Comparison of ENCODE assay signal across 13 cellular contexts in the genomic region with DNA sequence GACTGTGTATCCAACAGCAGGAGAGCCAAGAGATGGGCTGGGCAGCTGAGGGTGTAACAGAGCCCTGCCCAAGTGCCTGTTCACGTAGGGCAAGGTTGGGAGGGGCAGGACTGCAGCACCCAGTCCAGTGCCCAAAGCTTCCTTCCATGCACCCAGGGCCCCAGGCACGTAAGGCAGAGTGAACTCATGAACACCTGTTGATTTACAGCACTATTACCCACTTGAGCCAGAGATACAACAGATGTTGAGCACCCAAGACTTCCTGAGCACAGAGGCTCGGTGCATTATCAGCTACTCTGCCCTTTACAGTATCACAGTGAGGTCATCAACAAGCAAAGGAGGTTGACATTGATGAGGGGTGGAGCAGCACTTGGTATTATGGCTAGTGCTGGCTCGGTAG. TPM values are rescaled to one million over a fixed set of nuclear protein-coding genes. Genes with fewer than 3 reads are reported as not detected.
A peak's percentile ranks its signal among the peaks of the same experiment; 100 is the strongest.
DNase-seq lines count a peak whose midpoint lies in the region; ATAC-seq, FAIRE-seq and TF ChIP-seq lines count a peak whose summit lies in the region.
"Had no signal": no experiment of that assay in that cellular context is flagged by ENCODE, and none has a peak within 500 bp of the region (broad histone marks: within the 10 kb centered on the region; RNA-seq: fewer than 3 reads in every experiment).

No MANE protein-coding gene starts in this region.

- FAIRE-seq in bronchial epithelial cell (lab: Jason Lieb, UNC) (peak; percentile 76), small intestine (lab: Jason Lieb, UNC) (no peak)
- FAIRE-seq: A549, RCC 7860 had no signal

- H3K27ac ChIP-seq in small intestine (ENCODE audit: low read depth in 1 of 2, low read length in 1 of 2): peak overlapping the region; percentile 58 to 82
- H3K27ac ChIP-seq: ascending aorta had no signal

- H3K4me3 ChIP-seq in bronchial epithelial cell (ENCODE audit: low read depth, low read length): no peak overlapping the region
- H3K4me3 ChIP-seq in small intestine (ENCODE audit: low read depth in 1 of 2, low read length in 2 of 2): no peak overlapping the region
- no peak overlapping the region for H3K4me3 ChIP-seq in BE2C (ENCODE audit: low read depth, low read length)
- H3K4me3 ChIP-seq: A549, ascending aorta had no signal

- no peak for TF ChIP-seq CTCF in bronchial epithelial cell (IDR thresholded peaks at IDR 0.05; ENCODE audit: insufficient read depth, low read length, severe bottlenecking)
- TF ChIP-seq CTCF in BE2C (IDR thresholded peaks at IDR 0.05; ENCODE audit: low read depth, low read length): no peak

- H3K4me1 ChIP-seq in small intestine (ENCODE audit: control insufficient read depth in 2 of 2, insufficient read depth in 1 of 2, low read depth in 1 of 2, low read length in 1 of 2) (peaks cover 2 to 3% of the 10 kb centered on the region in 2 donors), BE2C (no peaks in the 10 kb centered on the region)
- H3K4me1 ChIP-seq: ascending aorta had no signal

- DNase-seq in NCI-H2107 treated with DMSO at 0.1 percent for 48 hours (lab: John Stamatoyannopoulos, UW; ENCODE audit: unreplicated experiment) (peak; percentile 66), NCI-H2107 (lab: John Stamatoyannopoulos, UW) (no peak), NCI-H510A (lab: John Stamatoyannopoulos, UW) (peak; percentile 95), bronchial epithelial cell (ENCODE audit: low read depth) (peak; percentile 21), small intestine (peak; percentile 98), BE2C (no peak), anterior cingulate cortex (lab: John Stamatoyannopoulos, UW) (no peak)
- DNase-seq: activated CD4-positive, alpha-beta T cell treated with anti-CD3 and anti-CD28 coated beads, Interleukin-2, amount 50 U/mL, for 1 hour; NCI-H187 treated with DMSO at 0.1 percent for 48 hours had no signal

- H3K9me3 ChIP-seq in small intestine (ENCODE audit: control insufficient read depth, low read depth) (no peaks in the 10 kb centered on the region), BE2C (no peaks in the 10 kb centered on the region)
- H3K9me3 ChIP-seq: A549, ascending aorta had no signal

- H3K36me3 ChIP-seq in bronchial epithelial cell (ENCODE audit: control insufficient read depth, insufficient read depth, low read length): no peaks in the 10 kb centered on the region
- no peaks in the 10 kb centered on the region for H3K36me3 ChIP-seq in small intestine (ENCODE audit: control insufficient read depth in 2 of 2, insufficient read depth in 2 of 2, low read length in 2 of 2)
- no peaks in the 10 kb centered on the region for H3K36me3 ChIP-seq in BE2C
- H3K36me3 ChIP-seq: ascending aorta had no signal

- H3K27me3 ChIP-seq in bronchial epithelial cell (ENCODE audit: control insufficient read depth, insufficient read depth, low read length) (no peaks in the 10 kb centered on the region), small intestine (ENCODE audit: control insufficient read depth in 2 of 2, insufficient read depth in 2 of 2, low read length in 2 of 2) (no peaks in the 10 kb centered on the region), BE2C (no peaks in the 10 kb centered on the region)
- H3K27me3 ChIP-seq: ascending aorta had no signal

- WGBS in small intestine, 3 donors: 9 to 46% (median 31%) methylated on average over 4 of the region's 4 CpGs

- ATAC-seq in GM19395 (IDR thresholded peaks at IDR 0.05; ENCODE audit: unreplicated experiment): no peak
- ATAC-seq: A549 had no signal

RNA-seq across cellular contexts. Expression of gene FHL2, which starts 50.2 kb away (rescaled TPM):
- 67.2 and 76.9 TPM in 2 replicates for total RNA-seq in bronchial epithelial cell
- polyA plus RNA-seq in small intestine: 100 to 1,000 TPM in 2 of 3 donors, 10 to 100 TPM in 1; 39.4 to 150 (median 112) TPM
- 47.8 TPM for polyA plus RNA-seq in BE2C (2012; ENCODE audit: insufficient read depth, insufficient read length, low read depth)

Comparison
In these comparisons a context has a peak if more than half of its experiments do, and no peak if none do; other contexts are left out.
1. DNase-seq: peak in NCI-H2107 treated with DMSO at 0.1 percent for 48 hours (single experiment), NCI-H510A (single experiment), bronchial epithelial cell (single experiment) and small intestine (single experiment); none in NCI-H2107 (single experiment), BE2C (single experiment) and anterior cingulate cortex (0 of 58).